29 cellular contexts compared by ENCODE assay signal in the genomic region with DNA sequence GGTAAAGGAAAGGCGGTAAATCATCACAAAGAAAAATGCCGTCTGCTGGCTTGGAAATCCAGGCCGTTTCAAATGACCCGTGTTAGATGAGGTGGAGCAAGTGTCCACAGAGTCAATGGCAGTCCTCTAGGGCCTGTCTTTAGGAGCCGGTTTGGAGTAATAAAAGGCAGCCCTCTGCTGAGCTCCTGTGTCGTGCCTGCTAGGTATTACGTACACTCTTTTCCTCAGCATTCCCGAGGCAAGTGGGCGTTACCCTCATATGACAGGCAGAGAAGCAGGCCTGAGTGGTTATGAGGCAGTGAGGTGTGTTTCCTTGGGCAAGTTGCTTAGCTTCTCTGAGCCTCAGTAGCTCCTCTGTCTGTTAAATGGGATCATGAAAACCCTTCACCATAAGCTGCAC.
"Had no signal": no experiment of that assay in that cellular context is flagged by ENCODE, and none has a peak within 500 bp of the region (broad histone marks: within the 10 kb centered on the region; RNA-seq: fewer than 3 reads in every experiment).

No MANE protein-coding gene starts in this region.

- H3K4me3 ChIP-seq: ascending aorta, esophagus muscularis mucosa, hepatocyte, left ventricle myocardium inferior, lung, testis, transverse colon had no signal

- H3K27me3 Mint-ChIP-seq: activated CD4-positive, alpha-beta memory T cell treated with anti-CD3 and anti-CD28 coated beads for 36 hours; activated CD4-positive, alpha-beta T cell treated with anti-CD3 and anti-CD28 coated beads, Interleukin-2, amount 10 ng/mL, durations not matched to agents 24 days and 14 days; activated naive CD4-positive, alpha-beta T cell treated with anti-CD3 and anti-CD28 coated beads, Interleukin-2, amount 10 ng/mL, durations not matched to agents 7 days and 5 days; activated naive CD8-positive, alpha-beta T cell treated with anti-CD3 and anti-CD28 coated beads, Interleukin-2, amount 10 ng/mL, durations not matched to agents 7 days and 5 days; activated T-cell treated with anti-CD3 and anti-CD28 coated beads, Interleukin-2, amount 50 U/mL, for 24 hours; brain had no signal

- H3K4me3 Mint-ChIP-seq: activated CD4-positive, alpha-beta memory T cell treated with anti-CD3 and anti-CD28 coated beads for 36 hours; activated CD4-positive, alpha-beta T cell treated with anti-CD3 and anti-CD28 coated beads, Interleukin-2, amount 10 ng/mL, durations not matched to agents 24 days and 14 days; activated naive CD4-positive, alpha-beta T cell treated with anti-CD3 and anti-CD28 coated beads, Interleukin-2, amount 10 ng/mL, durations not matched to agents 7 days and 5 days; activated naive CD8-positive, alpha-beta T cell treated with anti-CD3 and anti-CD28 coated beads, Interleukin-2, amount 10 ng/mL, durations not matched to agents 7 days and 5 days; activated T-cell treated with anti-CD3 and anti-CD28 coated beads, Interleukin-2, amount 50 U/mL, for 24 hours; brain; immature natural killer cell; natural killer cell; T-helper 1 cell treated with Interleukin-12 subunit alpha and Interleukin-12 subunit beta and Interleukin-4 antibody, amounts not matched to agents 30 μg/mL and 1 μg/mL, for 36 hours had no signal

- H3K36me3 ChIP-seq: transverse colon had no signal

- H2AFZ ChIP-seq: hepatocyte had no signal

- H3K4me1 ChIP-seq: testis, transverse colon had no signal

- H3K4me2 ChIP-seq: hepatocyte had no signal

- H3K9me3 Mint-ChIP-seq: activated CD4-positive, alpha-beta memory T cell treated with anti-CD3 and anti-CD28 coated beads for 36 hours; activated CD4-positive, alpha-beta T cell treated with anti-CD3 and anti-CD28 coated beads, Interleukin-2, amount 10 ng/mL, durations not matched to agents 24 days and 14 days; activated naive CD4-positive, alpha-beta T cell treated with anti-CD3 and anti-CD28 coated beads, Interleukin-2, amount 10 ng/mL, durations not matched to agents 7 days and 5 days; activated naive CD8-positive, alpha-beta T cell treated with anti-CD3 and anti-CD28 coated beads, Interleukin-2, amount 10 ng/mL, durations not matched to agents 7 days and 5 days; activated T-cell treated with anti-CD3 and anti-CD28 coated beads, Interleukin-2, amount 50 U/mL, for 24 hours; brain; immature natural killer cell; natural killer cell; T-helper 1 cell treated with Interleukin-12 subunit alpha and Interleukin-12 subunit beta and Interleukin-4 antibody, amounts not matched to agents 30 μg/mL and 1 μg/mL, for 36 hours had no signal

- DNase-seq: activated CD4-positive, alpha-beta memory T cell treated with anti-CD3 and anti-CD28 coated beads for 36 hours; activated CD4-positive, alpha-beta T cell treated with anti-CD3 and anti-CD28 coated beads, Interleukin-2, amount 10 ng/mL, durations not matched to agents 24 days and 14 days; activated CD4-positive, CD25-positive, alpha-beta regulatory T cell treated with anti-CD3 and anti-CD28 coated beads, Interleukin-2, amount 50 U/mL, for 72 hours; activated CD8-positive, alpha-beta memory T cell treated with anti-CD3 and anti-CD28 coated beads, Interleukin-2, amount 50 U/mL, for 48 hours; activated gamma-delta T cell; activated naive CD4-positive, alpha-beta T cell treated with anti-CD3 and anti-CD28 coated beads, Interleukin-2, amount 10 ng/mL, durations not matched to agents 7 days and 5 days; activated naive CD8-positive, alpha-beta T cell treated with anti-CD3 and anti-CD28 coated beads, Interleukin-2, amount 10 ng/mL, durations not matched to agents 7 days and 5 days; activated T-cell treated with anti-CD3 and anti-CD28 coated beads, Interleukin-2, amount 50 U/mL, for 24 hours; foreskin melanocyte; glutamatergic neuron; immature natural killer cell; left ventricle myocardium inferior; mesendoderm; natural killer cell; posterior cingulate gyrus; right cardiac atrium; stimulated activated naive CD4-positive, alpha-beta T cell treated with Interleukin-2 at 50 U/mL for 16 hours; T-helper 9 cell; testis; transverse colon; WERI-Rb-1 had no signal

- ATAC-seq: natural killer cell, right cardiac atrium had no signal

- H3K27me3 ChIP-seq: ascending aorta, esophagus muscularis mucosa, hepatocyte, testis, transverse colon had no signal

- H3K4me1 Mint-ChIP-seq: activated naive CD4-positive, alpha-beta T cell treated with anti-CD3 and anti-CD28 coated beads, Interleukin-2, amount 10 ng/mL, durations not matched to agents 7 days and 5 days; brain; immature natural killer cell; natural killer cell had no signal

- H3K27ac Mint-ChIP-seq: activated CD4-positive, alpha-beta memory T cell treated with anti-CD3 and anti-CD28 coated beads for 36 hours; activated CD4-positive, alpha-beta T cell treated with anti-CD3 and anti-CD28 coated beads, Interleukin-2, amount 10 ng/mL, durations not matched to agents 24 days and 14 days; activated naive CD4-positive, alpha-beta T cell treated with anti-CD3 and anti-CD28 coated beads, Interleukin-2, amount 10 ng/mL, durations not matched to agents 7 days and 5 days; activated naive CD8-positive, alpha-beta T cell treated with anti-CD3 and anti-CD28 coated beads, Interleukin-2, amount 10 ng/mL, durations not matched to agents 7 days and 5 days; activated T-cell treated with anti-CD3 and anti-CD28 coated beads, Interleukin-2, amount 50 U/mL, for 24 hours; immature natural killer cell; natural killer cell; T-helper 1 cell treated with Interleukin-12 subunit alpha and Interleukin-12 subunit beta and Interleukin-4 antibody, amounts not matched to agents 30 μg/mL and 1 μg/mL, for 36 hours had no signal

- H3K9me3 ChIP-seq: ascending aorta, esophagus muscularis mucosa, left ventricle myocardium inferior, testis, transverse colon had no signal

- FAIRE-seq: endothelial cell of umbilical vein, TTC549 had no signal

- H3K36me3 Mint-ChIP-seq: activated naive CD4-positive, alpha-beta T cell treated with anti-CD3 and anti-CD28 coated beads, Interleukin-2, amount 10 ng/mL, durations not matched to agents 7 days and 5 days; natural killer cell had no signal

- H3K27ac ChIP-seq: ascending aorta, esophagus muscularis mucosa, hepatocyte, left ventricle myocardium inferior, testis, transverse colon, WERI-Rb-1 had no signal
